ENCODE assay signal across 9 cellular contexts in the genomic region with DNA sequence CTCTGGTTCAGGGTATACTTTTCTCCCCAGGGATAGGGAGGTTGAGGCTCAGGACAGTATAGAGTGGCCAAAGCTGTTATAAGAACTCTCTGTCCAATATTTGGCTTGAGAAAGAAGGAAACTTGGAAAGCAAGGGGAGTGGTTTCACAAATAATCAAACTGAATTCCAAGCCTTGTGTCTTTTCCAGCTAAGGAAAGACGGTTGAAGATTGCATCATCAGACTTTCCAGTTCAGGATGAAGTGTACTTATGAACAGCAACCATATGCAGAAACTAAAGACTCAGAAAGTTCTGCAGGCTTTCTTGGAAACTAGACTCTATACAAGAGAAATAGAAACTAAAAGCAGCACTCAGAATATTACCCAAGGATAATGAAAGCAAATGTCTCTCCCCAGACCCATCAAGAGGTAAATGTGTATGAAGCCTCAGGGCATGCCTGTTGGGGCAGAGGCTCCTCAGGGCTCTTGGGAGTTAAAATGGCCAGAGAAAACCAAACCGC. TPM values are rescaled to one million over a fixed set of nuclear protein-coding genes. Genes with fewer than 3 reads are reported as not detected.
DNase-seq lines count a peak whose midpoint lies in the region; ATAC-seq and TF ChIP-seq lines count a peak whose summit lies in the region.
"Had no signal": no experiment of that assay in that cellular context is flagged by ENCODE, and none has a peak within 500 bp of the region (broad histone marks: within the 10 kb centered on the region; RNA-seq: fewer than 3 reads in every experiment).

No MANE protein-coding gene starts in this region.

- no peak overlapping the region for H3K27ac ChIP-seq in SJCRH30

- TF ChIP-seq CTCF in WI38 (IDR thresholded peaks at IDR 0.05; ENCODE audit: low read depth, low read length) (no peak), GM13976 (IDR thresholded peaks at IDR 0.05; ENCODE audit: borderline replicate concordance, control extremely low read depth, extremely low read depth, insufficient read depth, missing control alignments) (no peak)

- no peaks in the 10 kb centered on the region for H3K4me1 ChIP-seq in SJCRH30

- no peaks in the 10 kb centered on the region for H3K36me3 Mint-ChIP-seq in memory B cell
- H3K36me3 Mint-ChIP-seq: naive B cell had no signal

- H3K36me3 ChIP-seq in SJCRH30 = no peaks in the 10 kb centered on the region

- H3K4me3 Mint-ChIP-seq in memory B cell = peak overlapping the region; percentile 63

- H3K4me3 ChIP-seq in WI38 (ENCODE audit: low read depth, low read length) (peak overlapping the region; percentile 33), SJCRH30 (no peak overlapping the region)

- H3K27me3 Mint-ChIP-seq in memory B cell = peaks cover 6% of the 10 kb centered on the region

- no peaks in the 10 kb centered on the region for H3K9me3 Mint-ChIP-seq in memory B cell
- H3K9me3 Mint-ChIP-seq: naive B cell had no signal

- H3K27ac Mint-ChIP-seq in memory B cell = peak overlapping the region; percentile 17
- H3K27ac Mint-ChIP-seq: naive B cell had no signal

- H3K9me3 ChIP-seq in SJCRH30 (replicated peaks) = no peaks in the 10 kb centered on the region

- H3K4me1 Mint-ChIP-seq in memory B cell = peaks cover 17% of the 10 kb centered on the region

- in situ Hi-C loops in GM13976 (cut with MboI; ENCODE audit: low sequenced_read_pairs, unreplicated experiment) = no loop called here

- peak; percentile 77 for ATAC-seq in GM18858 (IDR thresholded peaks at IDR 0.05; ENCODE audit: unreplicated experiment)
- peak; percentile 86 for ATAC-seq in HG02642 (IDR thresholded peaks at IDR 0.05; ENCODE audit: poor library complexity, unreplicated experiment)
- no peak for ATAC-seq in memory B cell (ENCODE audit: low read depth)
- ATAC-seq in HG02571 (IDR thresholded peaks at IDR 0.05; ENCODE audit: unreplicated experiment) = no peak

- DNase-seq in memory B cell (ENCODE audit: low spot score in 2 of 2) (no peak), GM13976 (ENCODE audit: low spot score) (no peak), SJCRH30 (no peak), NCI-H446 treated with DMSO at 0.1 percent for 48 hours (lab: John Stamatoyannopoulos, UW) (no peak)
- DNase-seq: naive B cell had no signal

- peaks cover 22% of the 10 kb centered on the region for H3K27me3 ChIP-seq in SJCRH30

RNA-seq across cellular contexts. Expression of a gene that starts 46.4 kb away (rescaled TPM):
- not detected in 2 replicates for total RNA-seq in SJCRH30 (2014; rRNA removed; shearing (Covaris generic))

Comparison
In these comparisons a context has a peak if more than half of its experiments do, and no peak if none do; other contexts are left out.
1. ATAC-seq: peak in GM18858 (single experiment) and HG02642 (single experiment); none in memory B cell (single experiment) and HG02571 (single experiment).